Comparison of ENCODE assay signal across 8 cellular contexts in the genomic region with DNA sequence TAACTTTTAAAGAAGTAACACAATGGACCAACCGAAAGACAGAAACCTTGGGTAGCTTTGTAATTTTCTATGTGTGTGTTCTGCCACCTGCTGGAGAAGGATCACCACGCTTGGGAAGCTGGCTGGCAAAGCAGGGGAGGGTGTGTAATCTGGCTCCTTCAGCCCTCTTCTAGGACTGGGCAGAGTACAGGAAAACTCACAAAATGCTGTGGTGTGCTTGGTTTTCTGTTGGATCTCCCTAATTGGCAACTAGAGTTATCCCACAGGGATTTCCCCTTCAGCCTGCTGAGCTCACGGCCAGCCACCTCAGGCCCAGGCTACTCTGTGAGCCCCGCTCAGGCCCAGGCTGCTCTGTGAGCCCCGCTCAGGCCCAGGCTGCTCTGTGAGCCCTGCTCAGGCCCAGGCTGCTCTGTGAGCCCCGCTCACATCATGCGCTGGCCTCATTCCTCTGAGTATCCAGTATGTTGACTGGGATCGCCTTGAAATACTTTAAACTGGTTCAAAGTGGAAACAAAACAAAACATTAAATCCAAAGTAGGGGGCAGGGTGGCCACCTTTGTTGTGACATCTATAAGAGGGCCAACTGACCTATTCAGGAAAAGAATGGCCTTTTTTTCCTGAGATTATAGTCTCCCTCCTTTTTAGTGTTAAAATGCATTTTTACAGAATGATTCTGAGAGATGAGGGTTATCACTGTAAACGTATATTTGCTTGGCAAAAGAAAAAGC. TPM values are rescaled to one million over a fixed set of nuclear protein-coding genes. Genes with fewer than 3 reads are reported as not detected.
DNase-seq lines count a peak whose midpoint lies in the region; ATAC-seq and TF ChIP-seq lines count a peak whose summit lies in the region.

No MANE protein-coding gene starts in this region.

- TF ChIP-seq CTCF in lower lobe of right lung (IDR thresholded peaks at IDR 0.05), result peak; percentile 76

- no peaks in the 10 kb centered on the region for H3K36me3 ChIP-seq in ectodermal cell (ENCODE audit: control insufficient read depth, insufficient read depth, low read length)
- no peaks in the 10 kb centered on the region for H3K36me3 ChIP-seq in lower lobe of right lung

- WGBS in ectodermal cell, 2 experiments, result 52 to 58% methylated on average over 8 of the region's 9 CpGs

- no peaks in the 10 kb centered on the region for H3K27me3 ChIP-seq in ectodermal cell (ENCODE audit: control insufficient read depth, insufficient read depth, low read length, poor library complexity, severe bottlenecking)
- H3K27me3 ChIP-seq in lower lobe of right lung (ENCODE audit: low read depth), result no peaks in the 10 kb centered on the region

- intact Hi-C loops in lower lobe of right lung (cut with DNase I), result loop anchor here (5.0 to 10.0 kb wide), 4 partner anchors 183 to 740 kb away; no protein-coding TSS in a partner anchor

- H3K27ac ChIP-seq in ectodermal cell (ENCODE audit: insufficient read depth, low read depth, low read length, poor library complexity, severe bottlenecking) (peak overlapping the region; percentile 75), lower lobe of right lung (no peak overlapping the region)

- peak in 3 of 4 experiments; percentile 5 to 10 (median 7) for DNase-seq in activated CD4-positive, CD25-positive, alpha-beta regulatory T cell (lab: John Stamatoyannopoulos, UW)
- no peak for DNase-seq in activated CD4-positive, CD25-positive, alpha-beta regulatory T cell treated with anti-CD3 and anti-CD28 coated beads, Interleukin-2, amount 50 U/mL, for 72 hours
- DNase-seq in NCI-H2171 treated with DMSO at 0.1 percent for 48 hours (lab: John Stamatoyannopoulos, UW), result peak; percentile 75
- DNase-seq in activated CD4-positive, alpha-beta T cell treated with anti-CD3 and anti-CD28 coated beads for 48 hours, result peak; percentile 58
- DNase-seq in lower lobe of right lung, result no peak
- DNase-seq in stimulated activated CD4-positive, alpha-beta T cell treated with anti-CD3 and anti-CD28 coated beads, TNF-alpha, amount 100 ng/mL, for 24 hours (ENCODE audit: low read depth in 3 of 3), result peak in 2 of 3 experiments; percentile 18 to 40

- H3K4me1 ChIP-seq in ectodermal cell (ENCODE audit: control insufficient read depth, insufficient read depth, low read length) (no peaks in the 10 kb centered on the region), lower lobe of right lung (peaks cover 5% of the 10 kb centered on the region)

- ATAC-seq in HG03045 (IDR thresholded peaks at IDR 0.05; ENCODE audit: unreplicated experiment) (peak; percentile 42), lower lobe of right lung (peak; percentile 86 to 88)

- H3K4me3 ChIP-seq in ectodermal cell (ENCODE audit: insufficient read depth, low read depth, low read length) (no peak overlapping the region), lower lobe of right lung (no peak overlapping the region)

- H3K9me3 ChIP-seq in ectodermal cell (ENCODE audit: control insufficient read depth, low read length) (no peaks in the 10 kb centered on the region), lower lobe of right lung (no peaks in the 10 kb centered on the region)

RNA-seq across cellular contexts. Expression of gene RNU6-8, which starts 52.0 kb away (rescaled TPM):
- polyA plus RNA-seq in ectodermal cell (2013, experiment 1 of 4), result not detected
- not detected for polyA plus RNA-seq in ectodermal cell (2013, experiment 2 of 4)
- not detected for polyA plus RNA-seq in ectodermal cell (2013, experiment 3 of 4)
- under 0.01 TPM for polyA plus RNA-seq in ectodermal cell (2013, experiment 4 of 4)
- not detected for total RNA-seq in lower lobe of right lung

RNA-seq across cellular contexts. Expression of gene RNU6-7, which starts 53.3 kb away (rescaled TPM):
- polyA plus RNA-seq in ectodermal cell (2013, experiment 1 of 4), result not detected
- polyA plus RNA-seq in ectodermal cell (2013, experiment 2 of 4), result not detected
- not detected for polyA plus RNA-seq in ectodermal cell (2013, experiment 3 of 4)
- polyA plus RNA-seq in ectodermal cell (2013, experiment 4 of 4), result under 0.01 TPM
- not detected for total RNA-seq in lower lobe of right lung

Comparison
In these comparisons a context has a peak if more than half of its experiments do, and no peak if none do; other contexts are left out.
1. DNase-seq: peak in activated CD4-positive, CD25-positive, alpha-beta regulatory T cell (3 of 4), NCI-H2171 treated with DMSO at 0.1 percent for 48 hours (single experiment), activated CD4-positive, alpha-beta T cell treated with anti-CD3 and anti-CD28 coated beads for 48 hours (single experiment) and stimulated activated CD4-positive, alpha-beta T cell treated with anti-CD3 and anti-CD28 coated beads, TNF-alpha, amount 100 ng/mL, for 24 hours (2 of 3); none in activated CD4-positive, CD25-positive, alpha-beta regulatory T cell treated with anti-CD3 and anti-CD28 coated beads, Interleukin-2, amount 50 U/mL, for 72 hours (single experiment) and lower lobe of right lung (single experiment).